ENCODE assay signal across 11 cellular contexts in the genomic region with DNA sequence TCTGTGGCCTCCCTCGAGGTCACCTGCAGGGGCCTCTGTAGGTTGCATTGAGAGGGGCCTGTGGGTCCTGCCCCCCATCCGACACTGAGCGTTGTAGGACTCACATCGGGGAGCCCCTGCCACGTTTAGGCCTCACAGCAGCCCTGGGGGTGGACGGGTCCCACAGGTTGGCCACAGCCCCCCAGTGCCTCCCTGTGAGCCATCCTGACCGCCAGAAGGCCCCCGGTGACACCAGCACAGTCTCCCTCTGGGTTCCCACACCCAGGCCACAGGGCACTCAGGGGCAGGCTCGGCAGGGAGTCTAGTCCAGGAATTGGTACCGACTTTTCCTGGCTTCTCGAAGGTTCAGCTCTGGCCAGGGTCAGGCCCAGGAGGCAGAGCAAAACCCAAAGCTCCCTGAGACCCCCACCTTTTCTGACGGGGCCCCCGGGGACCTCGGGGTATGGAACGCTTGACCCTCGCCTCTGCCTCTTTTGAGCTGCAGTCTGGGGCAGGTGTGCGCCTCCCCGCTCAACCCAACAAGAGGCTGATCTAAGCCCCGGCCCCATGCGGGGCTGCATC. TPM values are rescaled to one million over a fixed set of nuclear protein-coding genes. Genes with fewer than 3 reads are reported as not detected.
DNase-seq lines count a peak whose midpoint lies in the region; ATAC-seq, FAIRE-seq and TF ChIP-seq lines count a peak whose summit lies in the region.
"Had no signal": no experiment of that assay in that cellular context is flagged by ENCODE, and none has a peak within 500 bp of the region (broad histone marks: within the 10 kb centered on the region; RNA-seq: fewer than 3 reads in every experiment).

No MANE protein-coding gene starts in this region.

- no peak for DNase-seq in breast epithelium (ENCODE audit: low spot score in 2 of 2)
- no peak for DNase-seq in mammary epithelial cell
- peak; percentile 54 for DNase-seq in natural killer cell treated with Interleukin-12 subunit alpha and Interleukin-12 subunit beta and Interleukin-15 and Interleukin-18, amount 100 ng/mL, for 72 hours (ENCODE audit: low spot score)
- DNase-seq in upper lobe of left lung: peak in 1 of 2 donors; percentile 62
- DNase-seq in D721Med (ENCODE audit: insufficient read length, low spot score): no peak
- no peak for DNase-seq in hepatocyte (ENCODE audit: low spot score)
- DNase-seq: hippocampal formation, naive B cell, NCI-H510A treated with DMSO at 0.1 percent for 48 hours had no signal

- TF ChIP-seq POLR2A in breast epithelium (IDR thresholded peaks at IDR 0.05) (no peak), upper lobe of left lung (IDR thresholded peaks at IDR 0.05) (no peak), GM18505 (IDR thresholded peaks at IDR 0.05; ENCODE audit: borderline replicate concordance, extremely low read depth, insufficient read depth, insufficient read length) (no peak)

- no TSS peak for BruUV-seq in mammary epithelial cell (replicated peaks; lab: Mats Ljungman, UMichigan)

- no peak overlapping the region for H3K27ac Mint-ChIP-seq in natural killer cell treated with Interleukin-12 subunit alpha and Interleukin-12 subunit beta and Interleukin-15 and Interleukin-18, amount 100 ng/mL, for 72 hours
- H3K27ac Mint-ChIP-seq: naive B cell had no signal

- no peaks in the 10 kb centered on the region for H3K9me2 ChIP-seq in hepatocyte (replicated peaks; ENCODE audit: insufficient read depth)

- H3K9ac ChIP-seq in mammary epithelial cell (ENCODE audit: insufficient read depth, low read length): no peak overlapping the region
- H3K9ac ChIP-seq in duodenal mucosa (ENCODE audit: low read depth in 1 of 2, low read length in 2 of 2): no peak overlapping the region

- CTCF ChIA-PET in mammary epithelial cell (lab: Charles Lee; ENCODE audit: low non-redundant PET): no interaction called here

- H3K27ac ChIP-seq in breast epithelium (peak overlapping the region; percentile 66 to 92), mammary epithelial cell (ENCODE audit: insufficient read depth, low read depth, low read length) (no peak overlapping the region), duodenal mucosa (ENCODE audit: low read depth, low read length) (peak overlapping the region; percentile 79), upper lobe of left lung (peak overlapping the region; percentile 84 to 97 (median 90)), hepatocyte (no peak overlapping the region)

- peaks cover 0 to 1% of the 10 kb centered on the region in 2 donors for H3K4me1 ChIP-seq in breast epithelium
- H3K4me1 ChIP-seq in mammary epithelial cell (ENCODE audit: insufficient read depth, low read length): peaks cover under 1% of the 10 kb centered on the region
- H3K4me1 ChIP-seq in duodenal mucosa (ENCODE audit: control insufficient read depth in 1 of 2, insufficient read depth in 2 of 2, low read length in 2 of 2): peaks cover 3 to 18% of the 10 kb centered on the region in 2 donors
- H3K4me1 ChIP-seq in upper lobe of left lung: peaks cover 34 to 48% (median 39%) of the 10 kb centered on the region in 4 donors
- peaks cover 14% of the 10 kb centered on the region for H3K4me1 ChIP-seq in hepatocyte (ENCODE audit: insufficient read depth)

- H3K79me2 ChIP-seq in mammary epithelial cell (ENCODE audit: insufficient read depth, low read length) (no peaks in the 10 kb centered on the region), hepatocyte (peaks cover 20% of the 10 kb centered on the region)

- peak in 1 of 2 donors; percentile 38 for ATAC-seq in natural killer cell treated with Interleukin-12 subunit alpha and Interleukin-12 subunit beta and Interleukin-15 and Interleukin-18, amount 100 ng/mL, for 72 hours
- ATAC-seq in upper lobe of left lung (ENCODE audit: low FRiP score in 2 of 2) (no peak), GM18505 (IDR thresholded peaks at IDR 0.05; ENCODE audit: unreplicated experiment) (no peak)

- in situ Hi-C loops in mammary epithelial cell (cut with MboI; ENCODE audit: low sequenced_read_pairs in 2 of 2): no loop called here

- no peaks in the 10 kb centered on the region for H3K36me3 ChIP-seq in breast epithelium
- no peaks in the 10 kb centered on the region for H3K36me3 ChIP-seq in mammary epithelial cell (ENCODE audit: insufficient read depth, low read length)
- no peaks in the 10 kb centered on the region for H3K36me3 ChIP-seq in duodenal mucosa (ENCODE audit: control insufficient read depth in 1 of 2, insufficient read depth in 2 of 2, low read length in 2 of 2)
- no peaks in the 10 kb centered on the region for H3K36me3 ChIP-seq in upper lobe of left lung
- H3K36me3 ChIP-seq in hepatocyte (replicated peaks; ENCODE audit: insufficient read depth, low read depth): no peaks in the 10 kb centered on the region

- H3K27me3 ChIP-seq in breast epithelium: no peaks in the 10 kb centered on the region
- H3K27me3 ChIP-seq in mammary epithelial cell (ENCODE audit: insufficient read depth, low read length): no peaks in the 10 kb centered on the region
- H3K27me3 ChIP-seq in duodenal mucosa (ENCODE audit: control insufficient read depth in 1 of 2, insufficient read depth in 2 of 2, low read length in 2 of 2): no peaks in the 10 kb centered on the region
- H3K27me3 ChIP-seq in upper lobe of left lung: no peaks in the 10 kb centered on the region
- H3K27me3 ChIP-seq in hepatocyte: no peaks in the 10 kb centered on the region

- H3K27me3 Mint-ChIP-seq in natural killer cell treated with Interleukin-12 subunit alpha and Interleukin-12 subunit beta and Interleukin-15 and Interleukin-18, amount 100 ng/mL, for 72 hours: no peaks in the 10 kb centered on the region

- intact Hi-C loops in breast epithelium (cut with DNase I; ENCODE audit: low total_unique reads) (no loop called here), mammary epithelial cell (cut with micrococcal nuclease) (no loop called here)

- H3K9me3 ChIP-seq in breast epithelium (no peaks in the 10 kb centered on the region), mammary epithelial cell (replicated peaks; ENCODE audit: insufficient read depth, low read length) (no peaks in the 10 kb centered on the region), duodenal mucosa (ENCODE audit: control insufficient read depth in 1 of 2, low read length in 2 of 2) (no peaks in the 10 kb centered on the region), upper lobe of left lung (no peaks in the 10 kb centered on the region), hepatocyte (ENCODE audit: low read depth) (no peaks in the 10 kb centered on the region)

- no peak for TF ChIP-seq CTCF in breast epithelium (IDR thresholded peaks at IDR 0.05)
- TF ChIP-seq CTCF in mammary epithelial cell (conservative IDR thresholded peaks at IDR 0.05 in 1 of 2, IDR thresholded peaks at IDR 0.05 in 1 of 2; ENCODE audit: extremely low read depth in 1 of 2, insufficient read depth in 1 of 2, low read depth in 1 of 2, low read length in 2 of 2): no peak
- no peak for TF ChIP-seq CTCF in upper lobe of left lung (IDR thresholded peaks at IDR 0.05)
- TF ChIP-seq CTCF in D721Med (IDR thresholded peaks at IDR 0.05; ENCODE audit: insufficient read depth, missing control alignments): no peak
- TF ChIP-seq CTCF in hepatocyte (IDR thresholded peaks at IDR 0.05; ENCODE audit: poor library complexity): no peak

- no peak overlapping the region for H3K4me3 Mint-ChIP-seq in natural killer cell treated with Interleukin-12 subunit alpha and Interleukin-12 subunit beta and Interleukin-15 and Interleukin-18, amount 100 ng/mL, for 72 hours

- dilution Hi-C loops in mammary epithelial cell (cut with HindIII; ENCODE audit: low sequenced_read_pairs): no loop called here

- WGBS in mammary epithelial cell (ENCODE audit: low coverage, missing lambda C conversion rate): 77% methylated on average over 9 of the region's 20 CpGs
- WGBS in upper lobe of left lung, 2 donors: 86 to 87% methylated on average over 9 of the region's 20 CpGs
- WGBS in hepatocyte (ENCODE audit: low lambda C conversion rate, missing lambda C conversion rate): over 99% methylated on average over 17 of the region's 20 CpGs

- FAIRE-seq in D721Med (lab: Jason Lieb, UNC): no peak

- H3K9me3 Mint-ChIP-seq in natural killer cell treated with Interleukin-12 subunit alpha and Interleukin-12 subunit beta and Interleukin-15 and Interleukin-18, amount 100 ng/mL, for 72 hours: no peaks in the 10 kb centered on the region
- H3K9me3 Mint-ChIP-seq: naive B cell had no signal

- no peaks in the 10 kb centered on the region for H3K36me3 Mint-ChIP-seq in natural killer cell treated with Interleukin-12 subunit alpha and Interleukin-12 subunit beta and Interleukin-15 and Interleukin-18, amount 100 ng/mL, for 72 hours
- H3K36me3 Mint-ChIP-seq: naive B cell had no signal

- TF ChIP-seq EP300 in upper lobe of left lung (IDR thresholded peaks at IDR 0.05): no peak

- H2AFZ ChIP-seq in mammary epithelial cell (ENCODE audit: low read depth, low read length) (no peak overlapping the region), hepatocyte (no peak overlapping the region)

- no peaks in the 10 kb centered on the region for H4K20me1 ChIP-seq in mammary epithelial cell (ENCODE audit: insufficient read depth, low read length)
- no peaks in the 10 kb centered on the region for H4K20me1 ChIP-seq in hepatocyte (ENCODE audit: insufficient read depth, poor library complexity, severe bottlenecking)

- H3K4me3 ChIP-seq in breast epithelium: no peak overlapping the region
- H3K4me3 ChIP-seq in mammary epithelial cell (replicated peaks in 1 of 3; ENCODE audit: insufficient read depth in 1 of 3, low read depth in 2 of 3, low read length in 3 of 3): no peak overlapping the region
- H3K4me3 ChIP-seq in duodenal mucosa (ENCODE audit: low read depth in 1 of 2, low read length in 2 of 2): no peak overlapping the region
- no peak overlapping the region for H3K4me3 ChIP-seq in upper lobe of left lung
- no peak overlapping the region for H3K4me3 ChIP-seq in hepatocyte

- H3K4me2 ChIP-seq in mammary epithelial cell (ENCODE audit: insufficient read depth, low read depth, low read length) (no peak overlapping the region), hepatocyte (no peak overlapping the region)

- no peaks in the 10 kb centered on the region for H3K4me1 Mint-ChIP-seq in natural killer cell treated with Interleukin-12 subunit alpha and Interleukin-12 subunit beta and Interleukin-15 and Interleukin-18, amount 100 ng/mL, for 72 hours (ENCODE audit: low read depth in 2 of 2)
- H3K4me1 Mint-ChIP-seq: naive B cell had no signal

RNA-seq across cellular contexts. Expression of a gene that starts 13.9 kb away (rescaled TPM):
- 10 to 100 TPM; 20.0 to 22.9 (median 22.1) TPM for total RNA-seq in breast epithelium
- total RNA-seq in mammary epithelial cell: 10 to 100 TPM; 19.3 to 25.0 TPM
- polyA plus RNA-seq in mammary epithelial cell: 14.1 TPM
- 9.7 TPM for polyA minus RNA-seq in mammary epithelial cell
- 10 to 100 TPM; 16.5 to 23.5 TPM for total RNA-seq in natural killer cell treated with Interleukin-12 subunit alpha and Interleukin-12 subunit beta and Interleukin-15 and Interleukin-18, amount 100 ng/mL, for 72 hours
- total RNA-seq in upper lobe of left lung: 10 to 100 TPM; 19.9 to 89.1 (median 32.5) TPM
- total RNA-seq in hepatocyte: 25.5 and 30.7 TPM in 2 replicates
- polyA plus RNA-seq in hepatocyte: 54.4 and 57.7 TPM in 2 replicates

Comparison
In these comparisons a context has a peak if more than half of its experiments do, and no peak if none do; other contexts are left out.
1. H3K27ac ChIP-seq: peak in breast epithelium (2 of 2), duodenal mucosa (single experiment) and upper lobe of left lung (4 of 4); none in mammary epithelial cell (single experiment) and hepatocyte (single experiment).